In genomic region chr17:75501378-75502071, GRCh38 we compare ENCODE assay signal across 1 cellular context.
TF ChIP-seq lines count a peak whose summit lies in the region.

No MANE protein-coding gene starts in this region.

TF ChIP-seq in GM12878, 131 proteins besides CTCF, POLR2A, EP300 and RAD21:
- TF ChIP-seq TBL1XR1 (IDR thresholded peaks at IDR 0.05; ENCODE audit: low read depth, low read length), result no peak
- TF ChIP-seq YY1 (IDR thresholded peaks at IDR 0.05; ENCODE audit: low read depth, low read length), result no peak
- TF ChIP-seq ZNF274 (IDR thresholded peaks at IDR 0.05; ENCODE audit: insufficient read depth, insufficient read length), result no peak
- no peak for TF ChIP-seq NFYA (IDR thresholded peaks at IDR 0.05; ENCODE audit: borderline replicate concordance, low read depth, low read length)
- TF ChIP-seq CHD1 (IDR thresholded peaks at IDR 0.05; ENCODE audit: low read depth, low read length), result no peak
- no peak for TF ChIP-seq SUZ12 (IDR thresholded peaks at IDR 0.05; ENCODE audit: unreplicated experiment)
- TF ChIP-seq NR2C1 (IDR thresholded peaks at IDR 0.05), result no peak
- TF ChIP-seq ASH2L (IDR thresholded peaks at IDR 0.05; ENCODE audit: borderline replicate concordance, low read depth), result no peak
- no peak for TF ChIP-seq ZBED1 (IDR thresholded peaks at IDR 0.05; ENCODE audit: borderline replicate concordance)
- no peak for TF ChIP-seq IKZF1 (conservative IDR thresholded peaks at IDR 0.05)
- TF ChIP-seq RUNX3 (IDR thresholded peaks at IDR 0.05; ENCODE audit: low read length), result no peak
- no peak for TF ChIP-seq IRF5 (IDR thresholded peaks at IDR 0.05; ENCODE audit: borderline replicate concordance)
- TF ChIP-seq HDGF (IDR thresholded peaks at IDR 0.05), result no peak
- TF ChIP-seq MTA2 (IDR thresholded peaks at IDR 0.05; ENCODE audit: low read depth), result no peak
- no peak for TF ChIP-seq CBX3 (IDR thresholded peaks at IDR 0.05; ENCODE audit: borderline replicate concordance, low read depth)
- TF ChIP-seq SUPT20H (IDR thresholded peaks at IDR 0.05; ENCODE audit: borderline replicate concordance, control insufficient read depth, low read depth, low read length), result no peak
- no peak for TF ChIP-seq ZNF384 (IDR thresholded peaks at IDR 0.05; ENCODE audit: borderline replicate concordance, low read depth, low read length)
- TF ChIP-seq BCL11A (IDR thresholded peaks at IDR 0.05; ENCODE audit: low read depth, low read length), result no peak
- TF ChIP-seq ZBTB11 (CRISPR knock-in tag; IDR thresholded peaks at IDR 0.05), result no peak
- TF ChIP-seq CUX1 (IDR thresholded peaks at IDR 0.05; ENCODE audit: insufficient replicate concordance, low read depth, low read length), result no peak
